ENCODE assay signal across 26 cellular contexts in the genomic region with DNA sequence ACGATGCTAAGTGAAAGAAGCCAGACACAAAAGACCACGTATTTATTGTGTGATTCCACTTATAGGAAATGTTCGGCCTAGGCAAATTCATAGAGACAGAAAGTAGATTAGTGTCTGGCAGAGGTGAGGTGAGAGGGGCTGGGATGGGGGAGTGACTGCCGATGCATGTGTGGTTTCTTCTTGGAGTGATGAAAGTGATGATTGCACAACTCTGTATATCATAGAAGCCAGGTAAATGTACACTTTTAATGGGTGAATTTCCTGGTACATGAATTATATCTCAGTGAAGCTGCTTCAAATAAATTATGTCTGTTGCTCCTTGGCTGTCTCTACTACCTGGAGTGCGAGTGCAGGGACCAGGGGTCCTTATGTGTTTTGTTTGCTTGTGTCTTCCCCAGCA.
"Had no signal": no experiment of that assay in that cellular context is flagged by ENCODE, and none has a peak within 500 bp of the region (broad histone marks: within the 10 kb centered on the region; RNA-seq: fewer than 3 reads in every experiment).

No MANE protein-coding gene starts in this region.

- DNase-seq: colonic mucosa; cortex of kidney; effector CD8-positive, alpha-beta T cell; effector memory CD8-positive, alpha-beta T cell; endodermal cell; erythroblast; esophagus squamous epithelium; foreskin fibroblast; foreskin melanocyte; gastrocnemius medialis; glutamatergic neuron; head of caudate nucleus; heart right ventricle; hippocampal formation; left cardiac atrium; left lung; left ventricle myocardium superior; lower lobe of right lung; mesendoderm; midbrain; naive thymus-derived CD4-positive, alpha-beta T cell had no signal

- H3K4me1 ChIP-seq: colonic mucosa, esophagus squamous epithelium, gastrocnemius medialis, heart right ventricle, left lung, lower lobe of right lung had no signal

- H3K9me3 ChIP-seq: colonic mucosa, esophagus squamous epithelium, gastrocnemius medialis, heart right ventricle, left lung, lower lobe of right lung had no signal

- ATAC-seq: effector memory CD8-positive, alpha-beta T cell; esophagus mucosa; gastrocnemius medialis; heart right ventricle; left cardiac atrium; left lung; left ventricle myocardium superior; lower lobe of right lung; naive thymus-derived CD4-positive, alpha-beta T cell had no signal

- FAIRE-seq: endometrium, islet of Langerhans, keratinocyte had no signal

- H3K27ac ChIP-seq: colonic mucosa, epithelial cell of prostate, esophagus squamous epithelium, gastrocnemius medialis, heart right ventricle, left lung, lower lobe of right lung had no signal

- H3K4me3 ChIP-seq: colonic mucosa, esophagus squamous epithelium, gastrocnemius medialis, heart right ventricle, left lung, lower lobe of right lung had no signal

- H3K27me3 ChIP-seq: colonic mucosa, gastrocnemius medialis, left lung had no signal

- H3K36me3 ChIP-seq: colonic mucosa, esophagus squamous epithelium, gastrocnemius medialis, heart right ventricle, left lung, lower lobe of right lung had no signal
